26 cellular contexts compared by ENCODE assay signal in genomic region chr10:102578782-102579181, GRCh38.
DNase-seq lines count a peak whose midpoint lies in the region; ATAC-seq and TF ChIP-seq lines count a peak whose summit lies in the region.
"Had no signal": no experiment of that assay in that cellular context is flagged by ENCODE, and none has a peak within 500 bp of the region (broad histone marks: within the 10 kb centered on the region; RNA-seq: fewer than 3 reads in every experiment).

No MANE protein-coding gene starts in this region.

- peak overlapping the region; percentile 38 to 88 (median 74) for H3K27ac Mint-ChIP-seq in CD4-positive, alpha-beta memory T cell
- H3K27ac Mint-ChIP-seq in neural progenitor cell: peak overlapping the region; percentile 91
- H3K27ac Mint-ChIP-seq: activated CD8-positive, alpha-beta memory T cell treated with anti-CD3 and anti-CD28 coated beads, Interleukin-2, amount 10 ng/mL, durations not matched to agents 7 days and 5 days; immature natural killer cell; stimulated activated naive CD8-positive, alpha-beta T cell treated with anti-CD3 and anti-CD28 coated beads, Interleukin-15, Interleukin-2, amounts not matched to agents 100 ng/mL and 50 ng/mL, for 24 hours had no signal

- H3K79me2 ChIP-seq in neural progenitor cell (ENCODE audit: low read depth): peaks cover 28% of the 10 kb centered on the region

- TF ChIP-seq CTCF in HEK293 (tag by site-specific recombination; IDR thresholded peaks at IDR 0.05): no peak
- TF ChIP-seq CTCF in neural progenitor cell (IDR thresholded peaks at IDR 0.05): no peak

- H3K36me3 ChIP-seq in CD4-positive, alpha-beta memory T cell (ENCODE audit: insufficient read depth, low read length): no peaks in the 10 kb centered on the region
- H3K36me3 ChIP-seq in HEK293 (ENCODE audit: control insufficient read depth in 2 of 2, insufficient read depth in 1 of 2, low read length in 2 of 2): no peaks in the 10 kb centered on the region; a peak in 1 of 3 replicates
- no peaks in the 10 kb centered on the region for H3K36me3 ChIP-seq in neural progenitor cell
- H3K36me3 ChIP-seq: HAP-1, heart left ventricle, sigmoid colon had no signal

- ATAC-seq in HG02571 (IDR thresholded peaks at IDR 0.05; ENCODE audit: unreplicated experiment): no peak
- no peak for ATAC-seq in GM21529 (IDR thresholded peaks at IDR 0.05; ENCODE audit: unreplicated experiment)
- ATAC-seq: activated CD4-positive, alpha-beta T cell treated with anti-CD3 and anti-CD28 coated beads for 36 hours; activated CD8-positive, alpha-beta memory T cell treated with anti-CD3 and anti-CD28 coated beads, Interleukin-2, amount 10 ng/mL, durations not matched to agents 7 days and 5 days; effector memory CD8-positive, alpha-beta T cell; GM12878; naive thymus-derived CD8-positive, alpha-beta T cell had no signal

- intact Hi-C loops in CD4-positive, alpha-beta memory T cell (cut with micrococcal nuclease): no loop called here

- peaks cover 23% of the 10 kb centered on the region for H3F3A ChIP-seq in neural progenitor cell (ENCODE audit: low read depth)

- no peaks in the 10 kb centered on the region for H3K27me3 ChIP-seq in CD4-positive, alpha-beta memory T cell (ENCODE audit: insufficient read depth, low read length)
- H3K27me3 ChIP-seq in neural progenitor cell: no peaks in the 10 kb centered on the region
- H3K27me3 ChIP-seq: heart left ventricle, sigmoid colon had no signal

- H2AFZ ChIP-seq in neural progenitor cell (replicated peaks): no peak overlapping the region

- DNase-seq in CD4-positive, alpha-beta memory T cell: no peak
- DNase-seq in cerebellar cortex (ENCODE audit: low spot score): peak; percentile 68
- DNase-seq in neural progenitor cell (ENCODE audit: low spot score): no peak
- DNase-seq in NCI-H2081 treated with DMSO at 0.1 percent for 48 hours (lab: John Stamatoyannopoulos, UW): no peak
- DNase-seq: activated CD4-positive, alpha-beta T cell treated with anti-CD3 and anti-CD28 coated beads for 36 hours; activated CD8-positive, alpha-beta memory T cell treated with anti-CD3 and anti-CD28 coated beads, Interleukin-2, amount 10 ng/mL, durations not matched to agents 7 days and 5 days; activated effector memory CD4-positive, alpha-beta T cell treated with anti-CD3 and anti-CD28 coated beads, Interleukin-2, amount 50 U/mL, for 16 hours; cerebellar nuclear complex; effector memory CD8-positive, alpha-beta T cell; heart left ventricle; immature natural killer cell; naive thymus-derived CD8-positive, alpha-beta T cell; NCI-H1694; NCI-H345; posterior cingulate gyrus; RPMI8226; sigmoid colon; stimulated activated CD4-positive, alpha-beta T cell treated with anti-CD3 and anti-CD28 coated beads, Interleukin-1b, Interleukin-23, amount 100 ng/mL, for 48 hours; trophoblast cell had no signal

- no peak overlapping the region for H3K9ac ChIP-seq in neural progenitor cell

- no peaks in the 10 kb centered on the region for H3K9me3 ChIP-seq in CD4-positive, alpha-beta memory T cell (ENCODE audit: control insufficient read depth in 1 of 2, low read length in 2 of 2)
- no peaks in the 10 kb centered on the region for H3K9me3 ChIP-seq in HEK293 (ENCODE audit: control insufficient read depth, insufficient read depth, low read depth, low read length)
- H3K9me3 ChIP-seq in neural progenitor cell (ENCODE audit: low read depth): no peaks in the 10 kb centered on the region
- H3K9me3 ChIP-seq: HAP-1, heart left ventricle, sigmoid colon had no signal

- peaks cover 9 to 25% (median 14%) of the 10 kb centered on the region in 4 donors for H3K4me1 Mint-ChIP-seq in CD4-positive, alpha-beta memory T cell
- H3K4me1 Mint-ChIP-seq in neural progenitor cell: peaks cover 48% of the 10 kb centered on the region

- H3K27me3 Mint-ChIP-seq in CD4-positive, alpha-beta memory T cell: no peaks in the 10 kb centered on the region
- H3K27me3 Mint-ChIP-seq in neural progenitor cell (ENCODE audit: insufficient read depth, low read depth): peaks cover 2% of the 10 kb centered on the region
- H3K27me3 Mint-ChIP-seq: activated CD4-positive, alpha-beta T cell treated with anti-CD3 and anti-CD28 coated beads for 36 hours; activated CD8-positive, alpha-beta memory T cell treated with anti-CD3 and anti-CD28 coated beads, Interleukin-2, amount 10 ng/mL, durations not matched to agents 7 days and 5 days; effector memory CD8-positive, alpha-beta T cell; naive thymus-derived CD8-positive, alpha-beta T cell; stimulated activated naive CD8-positive, alpha-beta T cell treated with anti-CD3 and anti-CD28 coated beads, Interleukin-15, Interleukin-2, amounts not matched to agents 100 ng/mL and 50 ng/mL, for 24 hours had no signal

- no peak overlapping the region for H3K4me3 ChIP-seq in CD4-positive, alpha-beta memory T cell (ENCODE audit: low read length in 2 of 2)
- no peak overlapping the region for H3K4me3 ChIP-seq in HEK293 (ENCODE audit: low read depth, low read length)
- no peak overlapping the region for H3K4me3 ChIP-seq in neural progenitor cell
- H3K4me3 ChIP-seq: GM12878, HAP-1, sigmoid colon had no signal

- no peak overlapping the region for H3K4me2 ChIP-seq in neural progenitor cell

- POLR2A ChIA-PET in CD4-positive, alpha-beta memory T cell (lab: Charles Lee; ENCODE audit: partially characterized antibody): interaction anchor here (1.8 to 1.9 kb wide), 2 partner anchors 74 to 76 kb away, joined by 5 read pairs; partner anchors contain the start of gene ACTR1A
- POLR2A ChIA-PET in HEK293 (lab: Yijun Ruan, JAX): no interaction called here

- CTCF ChIA-PET in CD4-positive, alpha-beta memory T cell (lab: Charles Lee; ENCODE audit: partially characterized antibody): interaction anchor here (1.2 to 1.5 kb wide), 4 partner anchors 70 to 349 kb away, joined by 3 to 5 read pairs (median 4); partner anchors contain the start of gene ACTR1A
- CTCF ChIA-PET in HEK293 (lab: Yijun Ruan, JAX): interaction anchor here (0.7 to 6.1 kb wide), 6 partner anchors 18 to 349 kb away, joined by 3 to 83 read pairs (median 6); partner anchors contain the start of genes ACTR1A and SUFU

- no peaks in the 10 kb centered on the region for H3K9me3 Mint-ChIP-seq in CD4-positive, alpha-beta memory T cell
- H3K9me3 Mint-ChIP-seq in neural progenitor cell: no peaks in the 10 kb centered on the region
- H3K9me3 Mint-ChIP-seq: effector memory CD8-positive, alpha-beta T cell; immature natural killer cell; naive thymus-derived CD8-positive, alpha-beta T cell; stimulated activated naive CD8-positive, alpha-beta T cell treated with anti-CD3 and anti-CD28 coated beads, Interleukin-15, Interleukin-2, amounts not matched to agents 100 ng/mL and 50 ng/mL, for 24 hours had no signal

- no peak overlapping the region for H3K4me3 Mint-ChIP-seq in CD4-positive, alpha-beta memory T cell
- no peak overlapping the region for H3K4me3 Mint-ChIP-seq in neural progenitor cell
- H3K4me3 Mint-ChIP-seq: activated CD4-positive, alpha-beta T cell treated with anti-CD3 and anti-CD28 coated beads for 36 hours; activated CD8-positive, alpha-beta memory T cell treated with anti-CD3 and anti-CD28 coated beads, Interleukin-2, amount 10 ng/mL, durations not matched to agents 7 days and 5 days; effector memory CD8-positive, alpha-beta T cell; immature natural killer cell; naive thymus-derived CD8-positive, alpha-beta T cell; stimulated activated naive CD8-positive, alpha-beta T cell treated with anti-CD3 and anti-CD28 coated beads, Interleukin-15, Interleukin-2, amounts not matched to agents 100 ng/mL and 50 ng/mL, for 24 hours had no signal

- H3K36me3 Mint-ChIP-seq in CD4-positive, alpha-beta memory T cell: no peaks in the 10 kb centered on the region
- H3K36me3 Mint-ChIP-seq in neural progenitor cell: no peaks in the 10 kb centered on the region
- H3K36me3 Mint-ChIP-seq: activated CD8-positive, alpha-beta memory T cell treated with anti-CD3 and anti-CD28 coated beads, Interleukin-2, amount 10 ng/mL, durations not matched to agents 7 days and 5 days; immature natural killer cell; naive thymus-derived CD8-positive, alpha-beta T cell had no signal

- peaks cover 10% of the 10 kb centered on the region for H3K4me1 ChIP-seq in CD4-positive, alpha-beta memory T cell (ENCODE audit: insufficient read depth, low read length)
- H3K4me1 ChIP-seq in HEK293 (ENCODE audit: control insufficient read depth, insufficient read depth, low read length): peaks cover 15% of the 10 kb centered on the region
- peaks cover 39% of the 10 kb centered on the region for H3K4me1 ChIP-seq in neural progenitor cell
- H3K4me1 ChIP-seq: HAP-1 had no signal

- H3K27ac ChIP-seq in CD4-positive, alpha-beta memory T cell (ENCODE audit: low read depth, low read length): no peak overlapping the region
- no peak overlapping the region for H3K27ac ChIP-seq in HEK293 (ENCODE audit: extremely low read depth, low read depth, low read length)
- H3K27ac ChIP-seq in neural progenitor cell: no peak overlapping the region
- H3K27ac ChIP-seq: HL-60 had no signal

- H4K20me1 ChIP-seq in neural progenitor cell (ENCODE audit: low read depth): peaks cover 50% of the 10 kb centered on the region

TF ChIP-seq in HEK293, 187 proteins besides CTCF, POLR2A, EP300 and RAD21:
- TF ChIP-seq SCRT1 (tag by site-specific recombination; IDR thresholded peaks at IDR 0.05; ENCODE audit: borderline replicate concordance) (0 out of 2 replicates have a peak, but pooled peaks have one; percentile 18), SCRT2 (tag by site-specific recombination; IDR thresholded peaks at IDR 0.05) (peak; percentile 40), ZNF660 (tag by site-specific recombination; IDR thresholded peaks at IDR 0.05) (no peak), EGR2 (tag by site-specific recombination; IDR thresholded peaks at IDR 0.05; ENCODE audit: low read depth) (peak; percentile 59; the same call in 1 of the 2 replicates), ZFHX2 (tag by site-specific recombination; conservative IDR thresholded peaks at IDR 0.05) (peak; percentile 77), KLF1 (tag by site-specific recombination; IDR thresholded peaks at IDR 0.05) (no peak)
